ENCODE assay signal across 1 cellular context in the genomic region with DNA sequence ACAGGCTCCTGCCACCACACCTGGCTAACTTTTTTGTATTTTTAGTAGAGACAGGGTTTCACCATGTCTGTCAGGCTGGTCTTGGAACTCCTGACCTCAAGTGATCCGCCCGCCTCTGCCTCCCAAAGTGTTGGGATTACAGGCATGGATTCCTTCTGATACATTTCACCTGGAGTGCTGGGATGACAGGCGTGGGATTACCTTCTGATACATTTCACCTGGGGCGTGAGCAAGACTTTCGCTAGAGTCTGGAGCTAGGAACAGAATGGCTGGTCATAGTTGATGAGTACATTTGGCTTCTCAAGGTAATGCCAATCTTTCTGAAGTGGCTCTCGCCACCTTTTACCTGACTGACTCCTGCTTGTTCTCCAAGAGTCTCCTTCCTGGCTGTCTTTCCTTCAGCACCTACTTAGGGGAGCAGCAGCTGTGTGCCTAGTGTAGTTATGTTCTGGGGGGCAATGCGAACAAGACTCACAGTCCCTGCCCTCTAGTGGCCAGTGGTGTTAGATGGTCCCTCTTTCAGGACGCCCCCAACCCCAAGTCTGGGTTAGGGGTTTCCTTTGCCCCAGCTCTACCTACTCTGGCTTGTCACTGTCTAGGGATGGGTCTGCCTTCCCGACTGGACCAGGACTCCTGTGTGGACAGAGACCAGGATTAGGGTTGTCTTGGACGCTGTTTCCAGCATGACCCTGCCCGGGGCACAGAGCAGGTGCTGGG.
TF ChIP-seq lines count a peak whose summit lies in the region.

No MANE protein-coding gene starts in this region.

TF ChIP-seq in A549, 52 proteins besides CTCF, POLR2A, EP300 and RAD21:
- TF ChIP-seq CBX8 (IDR thresholded peaks at IDR 0.05) (no peak), MYC (IDR thresholded peaks at IDR 0.05; ENCODE audit: borderline replicate concordance, low read length) (no peak), HES2 (IDR thresholded peaks at IDR 0.05) (no peak), EHMT2 (IDR thresholded peaks at IDR 0.05; ENCODE audit: low read depth) (no peak), KDM1A (IDR thresholded peaks at IDR 0.05; ENCODE audit: low read depth) (no peak), JUNB (IDR thresholded peaks at IDR 0.05) (no peak), GATA3 (IDR thresholded peaks at IDR 0.05; ENCODE audit: borderline replicate concordance) (no peak), HEYL (CRISPR knock-in tag; IDR thresholded peaks at IDR 0.05) (no peak), NFE2L2 (conservative IDR thresholded peaks at IDR 0.05; ENCODE audit: low read length) (no peak), RFX5 (IDR thresholded peaks at IDR 0.05) (no peak)
